ENCODE assay signal across 8 cellular contexts in the genomic region with DNA sequence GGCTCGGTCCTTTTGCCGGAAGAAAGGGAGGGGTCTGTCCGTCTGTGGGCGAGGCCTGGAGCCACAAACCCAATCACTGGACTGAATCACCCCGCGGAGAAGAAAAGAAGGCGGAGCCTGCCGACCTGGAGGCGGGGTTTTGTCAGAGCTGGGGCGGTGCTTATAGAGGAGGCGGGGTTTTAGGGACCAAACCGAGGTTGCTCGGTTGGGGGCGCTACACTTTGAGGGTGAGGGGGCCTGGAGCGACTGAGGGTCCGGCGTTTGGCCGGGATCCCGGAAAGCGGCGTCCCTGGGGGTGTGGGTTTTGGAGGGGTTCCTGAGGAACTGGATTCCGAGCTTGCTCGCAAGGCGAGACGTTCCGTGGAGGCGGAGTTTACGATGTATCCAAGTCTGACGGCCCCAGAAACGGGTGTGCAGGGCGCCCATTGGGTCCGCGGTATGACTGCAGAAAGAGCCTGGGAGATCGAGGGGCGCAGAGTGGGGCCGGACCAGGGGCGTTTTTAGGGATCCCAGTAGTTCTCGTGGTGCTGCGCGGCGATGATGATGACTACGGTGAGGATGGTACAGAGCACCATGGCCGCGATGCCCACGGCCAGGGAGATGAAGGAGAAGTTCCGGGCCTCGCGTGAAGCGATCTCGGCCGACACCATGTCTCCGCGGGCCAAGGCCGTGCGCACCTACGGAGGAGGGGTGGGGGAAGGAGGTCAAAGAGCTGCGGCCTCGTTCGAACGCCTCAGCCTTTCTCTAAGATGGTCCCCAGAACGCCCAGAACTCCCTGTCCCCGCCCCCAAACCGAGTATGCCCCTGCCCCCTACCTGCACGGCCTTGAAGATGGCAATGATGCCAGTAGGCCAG. TPM values are rescaled to one million over a fixed set of nuclear protein-coding genes. Genes with fewer than 3 reads are reported as not detected.
DNase-seq lines count a peak whose midpoint lies in the region; ATAC-seq lines count a peak whose summit lies in the region.

No MANE protein-coding gene starts in this region.

- intact Hi-C loops in Right ventricle myocardium inferior (cut with DNase I) = no loop called here
- intact Hi-C loops in cardiac septum (cut with DNase I) = no loop called here

- DNase-seq in Right ventricle myocardium inferior (ENCODE audit: missing footprints) (peak; percentile 74), cardiac septum (ENCODE audit: low spot score) (no peak), mucosa of gallbladder (ENCODE audit: low spot score) (peak; percentile 77), NCI-H1092 (lab: John Stamatoyannopoulos, UW) (no peak), SK-N-DZ (ENCODE audit: low spot score) (no peak)
- DNase-seq in central memory CD8-positive, alpha-beta T cell (ENCODE audit: low spot score in 2 of 2) = peak; percentile 54 to 59
- peak; percentile 54 to 81 for DNase-seq in stimulated activated effector memory CD8-positive, alpha-beta T cell treated with anti-CD3 and anti-CD28 coated beads, Interleukin-12 subunit alpha, Interleukin-12 subunit beta, amount 100 ng/mL, for 72 hours (ENCODE audit: low spot score in 2 of 2)

- peaks cover 6% of the 10 kb centered on the region for H3K36me3 Mint-ChIP-seq in central memory CD8-positive, alpha-beta T cell (ENCODE audit: insufficient read depth)
- peaks cover 11% of the 10 kb centered on the region for H3K36me3 Mint-ChIP-seq in stimulated activated effector memory CD8-positive, alpha-beta T cell treated with anti-CD3 and anti-CD28 coated beads, Interleukin-12 subunit alpha, Interleukin-12 subunit beta, amount 100 ng/mL, for 72 hours

- ATAC-seq in Right ventricle myocardium inferior = peak; percentile 20
- ATAC-seq in central memory CD8-positive, alpha-beta T cell (replicated peaks; ENCODE audit: extremely low read depth, poor library complexity, severe bottlenecking) = peak; percentile 55
- ATAC-seq in stimulated activated effector memory CD8-positive, alpha-beta T cell treated with anti-CD3 and anti-CD28 coated beads, Interleukin-12 subunit alpha, Interleukin-12 subunit beta, amount 100 ng/mL, for 72 hours = peak; percentile 76
- no peak for ATAC-seq in GM21528 (IDR thresholded peaks at IDR 0.05; ENCODE audit: low FRiP score, unreplicated experiment)

- H3K4me1 Mint-ChIP-seq in central memory CD8-positive, alpha-beta T cell = peaks cover 49% of the 10 kb centered on the region
- peaks cover 62% of the 10 kb centered on the region for H3K4me1 Mint-ChIP-seq in stimulated activated effector memory CD8-positive, alpha-beta T cell treated with anti-CD3 and anti-CD28 coated beads, Interleukin-12 subunit alpha, Interleukin-12 subunit beta, amount 100 ng/mL, for 72 hours

- peak overlapping the region; percentile 82 for H3K27ac Mint-ChIP-seq in central memory CD8-positive, alpha-beta T cell (ENCODE audit: low read depth)
- peak overlapping the region; percentile 72 for H3K27ac Mint-ChIP-seq in stimulated activated effector memory CD8-positive, alpha-beta T cell treated with anti-CD3 and anti-CD28 coated beads, Interleukin-12 subunit alpha, Interleukin-12 subunit beta, amount 100 ng/mL, for 72 hours

- no peaks in the 10 kb centered on the region for H3K9me3 Mint-ChIP-seq in central memory CD8-positive, alpha-beta T cell
- no peaks in the 10 kb centered on the region for H3K9me3 Mint-ChIP-seq in stimulated activated effector memory CD8-positive, alpha-beta T cell treated with anti-CD3 and anti-CD28 coated beads, Interleukin-12 subunit alpha, Interleukin-12 subunit beta, amount 100 ng/mL, for 72 hours

- peak overlapping the region; percentile 76 for H3K4me3 Mint-ChIP-seq in central memory CD8-positive, alpha-beta T cell
- H3K4me3 Mint-ChIP-seq in stimulated activated effector memory CD8-positive, alpha-beta T cell treated with anti-CD3 and anti-CD28 coated beads, Interleukin-12 subunit alpha, Interleukin-12 subunit beta, amount 100 ng/mL, for 72 hours = peak overlapping the region; percentile 75

- peaks cover 58% of the 10 kb centered on the region for H3K27me3 Mint-ChIP-seq in central memory CD8-positive, alpha-beta T cell

RNA-seq across cellular contexts. Expression of a gene that starts 2.8 kb away (rescaled TPM):
- total RNA-seq in Right ventricle myocardium inferior (0.46 TPM), cardiac septum (0.83 TPM), mucosa of gallbladder (3.7 TPM)
- polyA plus RNA-seq in SK-N-DZ (2014; cell fraction: cytosol; rRNA removed) = 0.37 TPM in 1 of 2 replicates, not detected in the other
- 0.25 and 1.9 TPM in 2 replicates for polyA plus RNA-seq in SK-N-DZ (2014; cell fraction: nucleus; rRNA removed)

RNA-seq across cellular contexts. Expression of a gene that starts 5.0 kb away (rescaled TPM):
- 22.8 TPM for total RNA-seq in Right ventricle myocardium inferior
- 15.6 TPM for total RNA-seq in cardiac septum
- total RNA-seq in mucosa of gallbladder = 17.4 TPM
- polyA plus RNA-seq in SK-N-DZ (2014; cell fraction: cytosol; rRNA removed) = 37.6 and 39.7 TPM in 2 replicates
- 55.2 and 163 TPM in 2 replicates for polyA plus RNA-seq in SK-N-DZ (2014; cell fraction: nucleus; rRNA removed)

RNA-seq across cellular contexts. Expression of a gene that starts 15.4 kb away (rescaled TPM):
- total RNA-seq in Right ventricle myocardium inferior = 7.8 TPM
- total RNA-seq in cardiac septum = 5.1 TPM
- 13.6 TPM for total RNA-seq in mucosa of gallbladder
- polyA plus RNA-seq in SK-N-DZ (2014; cell fraction: cytosol; rRNA removed) = 5.8 and 7.3 TPM in 2 replicates
- 56.1 and 73.5 TPM in 2 replicates for polyA plus RNA-seq in SK-N-DZ (2014; cell fraction: nucleus; rRNA removed)

RNA-seq across cellular contexts. Expression of a gene that starts 18.9 kb away (rescaled TPM):
- total RNA-seq in Right ventricle myocardium inferior = 2.8 TPM
- total RNA-seq in cardiac septum = 1.9 TPM
- total RNA-seq in mucosa of gallbladder = 5.0 TPM
- 12.6 and 12.9 TPM in 2 replicates for polyA plus RNA-seq in SK-N-DZ (2014; cell fraction: cytosol; rRNA removed)
- 5.5 and 8.7 TPM in 2 replicates for polyA plus RNA-seq in SK-N-DZ (2014; cell fraction: nucleus; rRNA removed)

RNA-seq across cellular contexts. Expression of a gene that starts 20.9 kb away (rescaled TPM):
- total RNA-seq in Right ventricle myocardium inferior (24.4 TPM), cardiac septum (40.8 TPM), mucosa of gallbladder (119 TPM)
- polyA plus RNA-seq in SK-N-DZ (2014; cell fraction: cytosol; rRNA removed) = 30.2 and 31.3 TPM in 2 replicates
- 60.3 and 81.6 TPM in 2 replicates for polyA plus RNA-seq in SK-N-DZ (2014; cell fraction: nucleus; rRNA removed)

Comparison
In these comparisons a context has a peak if more than half of its experiments do, and no peak if none do; other contexts are left out.
1. DNase-seq: peak in Right ventricle myocardium inferior (single experiment), central memory CD8-positive, alpha-beta T cell (2 of 2), mucosa of gallbladder (single experiment) and stimulated activated effector memory CD8-positive, alpha-beta T cell treated with anti-CD3 and anti-CD28 coated beads, Interleukin-12 subunit alpha, Interleukin-12 subunit beta, amount 100 ng/mL, for 72 hours (2 of 2); none in cardiac septum (single experiment), NCI-H1092 (single experiment) and SK-N-DZ (single experiment).